Comparison of ENCODE assay signal across 29 cellular contexts in the genomic region with DNA sequence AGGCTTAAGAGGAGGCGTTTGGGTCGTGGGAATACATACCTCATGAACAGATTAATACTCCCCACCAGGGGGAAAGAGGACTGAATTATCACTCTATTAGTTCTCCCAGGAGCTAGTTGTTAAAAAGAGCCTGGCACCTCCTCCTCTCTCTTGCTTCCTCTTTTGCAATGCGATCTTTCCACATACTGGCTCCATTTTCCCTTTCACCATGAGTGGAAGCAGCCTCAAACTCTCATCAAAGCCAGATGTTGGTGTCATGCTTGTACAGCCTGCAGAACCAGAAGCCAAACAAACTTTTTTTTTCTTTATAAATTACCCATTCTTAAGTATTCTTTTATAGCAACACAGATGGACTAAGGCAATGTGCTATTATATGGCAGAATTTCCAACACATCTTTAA.
DNase-seq lines count a peak whose midpoint lies in the region; ATAC-seq and TF ChIP-seq lines count a peak whose summit lies in the region.
"Had no signal": no experiment of that assay in that cellular context is flagged by ENCODE, and none has a peak within 500 bp of the region (broad histone marks: within the 10 kb centered on the region; RNA-seq: fewer than 3 reads in every experiment).

No MANE protein-coding gene starts in this region.

- H3K36me3 ChIP-seq in mucosa of descending colon (ENCODE audit: low read depth), result no peaks in the 10 kb centered on the region
- H3K36me3 ChIP-seq: BLaER1, MG63, SJSA1, stomach, transverse colon had no signal

- DNase-seq in SIG-M5 treated with dmso at 0.1 percent for 504 hours (lab: John Stamatoyannopoulos, UW; ENCODE audit: unreplicated experiment) (peak; percentile 50), SIG-M5 (lab: John Stamatoyannopoulos, UW) (no peak), OCI-M1 (lab: John Stamatoyannopoulos, UW) (peak; percentile 18), fibroblast of gingiva (ENCODE audit: low read depth) (peak; percentile 92), stromal cell of bone marrow (ENCODE audit: low read depth) (peak; percentile 45), AG08396 (ENCODE audit: low spot score) (no peak), mucosa of descending colon (no peak)
- DNase-seq in activated effector memory CD4-positive, alpha-beta T cell treated with anti-CD3 and anti-CD28 coated beads, Interleukin-2, amount 50 U/mL, for 16 hours, result no peak
- DNase-seq: activated CD4-positive, alpha-beta T cell treated with anti-CD3 and anti-CD28 coated beads, Interleukin-2, amount 50 U/mL, for 48 hours; activated CD4-positive, CD25-positive, alpha-beta regulatory T cell; activated gamma-delta T cell; activated naive CD8-positive, alpha-beta T cell treated with anti-CD3 and anti-CD28 coated beads, Interleukin-2, amount 50 U/mL, for 24 hours; activated T-cell treated with anti-CD3 and anti-CD28 coated beads for 4 hours; body of pancreas; Caco-2; DMS79 treated with DMSO at 0.1 percent for 48 hours; erythroblast; GOT3; left cardiac atrium; MG63; naive thymus-derived CD4-positive, alpha-beta T cell; NCI-H187; NCI-H748 treated with DMSO at 0.1 percent for 48 hours; stimulated activated CD4-positive, alpha-beta T cell treated with anti-CD3 and anti-CD28 coated beads, Interleukin-12 subunit alpha, Interleukin-12 subunit beta, amount 100 ng/mL, for 4 hours; stomach; T-helper 2 cell; transverse colon had no signal

- H3K9me3 ChIP-seq in mucosa of descending colon, result no peaks in the 10 kb centered on the region
- H3K9me3 ChIP-seq: body of pancreas, SJSA1, stomach, transverse colon had no signal

- no peak overlapping the region for H3K4me3 ChIP-seq in mucosa of descending colon
- H3K4me3 ChIP-seq: BLaER1, body of pancreas, MG63, SJSA1, stomach, transverse colon had no signal

- no peak for ATAC-seq in mucosa of descending colon
- ATAC-seq: activated naive CD8-positive, alpha-beta T cell treated with anti-CD3 and anti-CD28 coated beads, Interleukin-2, amount 50 U/mL, for 24 hours; body of pancreas; naive thymus-derived CD4-positive, alpha-beta T cell had no signal

- intact Hi-C loops in mucosa of descending colon (cut with DNase I, micrococcal nuclease), result no loop called here

- H3K4me1 ChIP-seq in mucosa of descending colon (ENCODE audit: low read depth), result no peaks in the 10 kb centered on the region
- H3K4me1 ChIP-seq: BLaER1, body of pancreas, Caco-2, SJSA1, stomach, transverse colon had no signal

- TF ChIP-seq CTCF in mucosa of descending colon (IDR thresholded peaks at IDR 0.05), result no peak

Comparison
In these comparisons a context has a peak if more than half of its experiments do, and no peak if none do; other contexts are left out.
1. DNase-seq: peak in SIG-M5 treated with dmso at 0.1 percent for 504 hours (single experiment), OCI-M1 (single experiment), fibroblast of gingiva (single experiment) and stromal cell of bone marrow (single experiment); none in SIG-M5 (single experiment), activated effector memory CD4-positive, alpha-beta T cell treated with anti-CD3 and anti-CD28 coated beads, Interleukin-2, amount 50 U/mL, for 16 hours (single experiment), AG08396 (single experiment) and mucosa of descending colon (0 of 3).